In genomic region chr9:31908158-31908890, GRCh38 we compare ENCODE assay signal across 8 cellular contexts.
DNase-seq lines count a peak whose midpoint lies in the region; ATAC-seq and TF ChIP-seq lines count a peak whose summit lies in the region.

No MANE protein-coding gene starts in this region.

- no peaks in the 10 kb centered on the region for H3K36me3 ChIP-seq in left lung

- H3K4me3 Mint-ChIP-seq in dendritic cell treated with granulocyte-macrophage colony-stimulating factor and Interleukin-4, amounts not matched to agents 40 ng/mL and 50 ng/mL, for 4 days: peak overlapping the region; percentile 33
- H3K4me3 Mint-ChIP-seq in immature natural killer cell: peak overlapping the region in 2 of 5 donors; percentile 33 to 46

- H3K27me3 ChIP-seq in left lung: no peaks in the 10 kb centered on the region

- DNase-seq in GM12865 (ENCODE audit: low read depth) (peak; percentile 52), HPDE6-E6E7 (ENCODE audit: extremely low spot score) (peak; percentile 14), left lung (no peak), immature natural killer cell (no peak)
- DNase-seq in activated naive CD4-positive, alpha-beta T cell (lab: John Stamatoyannopoulos, UW): no peak
- DNase-seq in stimulated activated CD8-positive, alpha-beta memory T cell treated with anti-CD3 and anti-CD28 coated beads, Interleukin-4, amount 100 ng/mL, for 48 hours: no peak

- no peaks in the 10 kb centered on the region for H3K4me1 ChIP-seq in left lung

- no peaks in the 10 kb centered on the region for H3K27me3 Mint-ChIP-seq in dendritic cell treated with granulocyte-macrophage colony-stimulating factor and Interleukin-4, amounts not matched to agents 40 ng/mL and 50 ng/mL, for 4 days
- H3K27me3 Mint-ChIP-seq in immature natural killer cell (ENCODE audit: low read depth in 3 of 3): peaks cover 0 to 2% (median 0%) of the 10 kb centered on the region in 3 donors

- H3K9me3 ChIP-seq in left lung: peaks cover 0 to 4% of the 10 kb centered on the region in 2 donors

- H3K36me3 Mint-ChIP-seq in dendritic cell treated with granulocyte-macrophage colony-stimulating factor and Interleukin-4, amounts not matched to agents 40 ng/mL and 50 ng/mL, for 4 days (ENCODE audit: low read depth): no peaks in the 10 kb centered on the region
- H3K36me3 Mint-ChIP-seq in immature natural killer cell: no peaks in the 10 kb centered on the region

- peak; percentile 86 for ATAC-seq in GM21529 (IDR thresholded peaks at IDR 0.05; ENCODE audit: unreplicated experiment)
- ATAC-seq in left lung: no peak

- peaks cover 16% of the 10 kb centered on the region for H3K9me3 Mint-ChIP-seq in dendritic cell treated with granulocyte-macrophage colony-stimulating factor and Interleukin-4, amounts not matched to agents 40 ng/mL and 50 ng/mL, for 4 days
- peaks cover 0 to 30% (median 15%) of the 10 kb centered on the region in 6 donors for H3K9me3 Mint-ChIP-seq in immature natural killer cell

- H3K27ac Mint-ChIP-seq in dendritic cell treated with granulocyte-macrophage colony-stimulating factor and Interleukin-4, amounts not matched to agents 40 ng/mL and 50 ng/mL, for 4 days: no peak overlapping the region
- no peak overlapping the region for H3K27ac Mint-ChIP-seq in immature natural killer cell

- no peak for TF ChIP-seq CTCF in GM12865 (IDR thresholded peaks at IDR 0.05; ENCODE audit: insufficient read depth, low read depth, low read length, missing control alignments)
- TF ChIP-seq CTCF in left lung (IDR thresholded peaks at IDR 0.05): no peak

- H3K4me3 ChIP-seq in GM12865 (ENCODE audit: low read depth, low read length): no peak overlapping the region; the same call in 1 of the 2 replicates
- no peak overlapping the region for H3K4me3 ChIP-seq in left lung

- intact Hi-C loops in dendritic cell treated with granulocyte-macrophage colony-stimulating factor and Interleukin-4, amounts not matched to agents 40 ng/mL and 50 ng/mL, for 4 days (cut with micrococcal nuclease): no loop called here
- intact Hi-C loops in left lung (cut with DNase I): no loop called here

- no peaks in the 10 kb centered on the region for H3K4me1 Mint-ChIP-seq in dendritic cell treated with granulocyte-macrophage colony-stimulating factor and Interleukin-4, amounts not matched to agents 40 ng/mL and 50 ng/mL, for 4 days (ENCODE audit: low read depth)
- H3K4me1 Mint-ChIP-seq in immature natural killer cell: no peaks in the 10 kb centered on the region

- no peak overlapping the region for H3K27ac ChIP-seq in left lung

Comparison
In these comparisons a context has a peak if more than half of its experiments do, and no peak if none do; other contexts are left out.
1. DNase-seq: peak in GM12865 (single experiment) and HPDE6-E6E7 (single experiment); none in left lung (0 of 2), activated naive CD4-positive, alpha-beta T cell (0 of 4), immature natural killer cell (0 of 3) and stimulated activated CD8-positive, alpha-beta memory T cell treated with anti-CD3 and anti-CD28 coated beads, Interleukin-4, amount 100 ng/mL, for 48 hours (single experiment).